ENCODE assay signal across 8 cellular contexts in the genomic region with DNA sequence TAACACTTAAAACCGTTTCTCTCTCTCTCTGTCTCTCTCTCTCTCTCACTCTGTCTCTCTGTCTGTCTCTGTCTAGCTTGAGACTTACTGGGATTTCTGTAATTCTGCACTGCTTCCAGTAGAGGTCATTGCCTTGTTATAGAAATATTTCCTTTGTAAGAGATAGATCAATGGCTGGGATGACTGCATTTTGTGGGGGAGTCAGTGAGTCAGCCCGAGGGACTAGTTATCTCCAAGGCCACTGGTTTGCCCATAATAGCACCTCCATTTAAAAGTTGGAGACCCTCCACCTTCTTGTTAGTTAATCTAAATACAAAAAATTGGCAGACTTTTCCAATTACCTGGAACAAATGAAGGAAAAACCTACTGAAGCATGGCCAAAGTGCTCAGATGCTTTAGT.
DNase-seq lines count a peak whose midpoint lies in the region; ATAC-seq and TF ChIP-seq lines count a peak whose summit lies in the region.

No MANE protein-coding gene starts in this region.

- H3K4me1 Mint-ChIP-seq in glutamatergic neuron (ENCODE audit: low read depth, unreplicated experiment) = peaks cover 11% of the 10 kb centered on the region

- peak; percentile 26 for TF ChIP-seq CTCF in glutamatergic neuron (IDR thresholded peaks at IDR 0.05; ENCODE audit: partially characterized antibody, unreplicated experiment)

- DNase-seq in DMS114 treated with DMSO at 0.1 percent for 48 hours (lab: John Stamatoyannopoulos, UW; ENCODE audit: unreplicated experiment) (peak; percentile 6), RPMI8226 (peak; percentile 19), glutamatergic neuron (no peak), dedifferentiated amniotic fluid mesenchymal stem cell (ENCODE audit: extremely low spot score) (no peak)
- DNase-seq in stimulated activated CD8-positive, alpha-beta memory T cell treated with anti-CD3 and anti-CD28 coated beads, Interleukin-4, amount 100 ng/mL, for 48 hours = no peak

- H3K27me3 Mint-ChIP-seq in glutamatergic neuron (ENCODE audit: unreplicated experiment) = no peaks in the 10 kb centered on the region

- H3K27ac Mint-ChIP-seq in glutamatergic neuron (ENCODE audit: unreplicated experiment) = no peak overlapping the region

- peak; percentile 72 for ATAC-seq in GM19324 (IDR thresholded peaks at IDR 0.05; ENCODE audit: low FRiP score, unreplicated experiment)
- ATAC-seq in HG03196 (IDR thresholded peaks at IDR 0.05; ENCODE audit: unreplicated experiment) = peak; percentile 76
- ATAC-seq in GM21825 (IDR thresholded peaks at IDR 0.05; ENCODE audit: unreplicated experiment) = no peak

- no peak overlapping the region for H3K4me3 Mint-ChIP-seq in glutamatergic neuron (ENCODE audit: unreplicated experiment)

- no peaks in the 10 kb centered on the region for H3K36me3 Mint-ChIP-seq in glutamatergic neuron (ENCODE audit: unreplicated experiment)

- H3K9me3 Mint-ChIP-seq in glutamatergic neuron (ENCODE audit: unreplicated experiment) = no peaks in the 10 kb centered on the region

Comparison
In these comparisons a context has a peak if more than half of its experiments do, and no peak if none do; other contexts are left out.
1. DNase-seq: peak in DMS114 treated with DMSO at 0.1 percent for 48 hours (single experiment) and RPMI8226 (single experiment); none in glutamatergic neuron (single experiment), dedifferentiated amniotic fluid mesenchymal stem cell (single experiment) and stimulated activated CD8-positive, alpha-beta memory T cell treated with anti-CD3 and anti-CD28 coated beads, Interleukin-4, amount 100 ng/mL, for 48 hours (single experiment).